In the genomic region with DNA sequence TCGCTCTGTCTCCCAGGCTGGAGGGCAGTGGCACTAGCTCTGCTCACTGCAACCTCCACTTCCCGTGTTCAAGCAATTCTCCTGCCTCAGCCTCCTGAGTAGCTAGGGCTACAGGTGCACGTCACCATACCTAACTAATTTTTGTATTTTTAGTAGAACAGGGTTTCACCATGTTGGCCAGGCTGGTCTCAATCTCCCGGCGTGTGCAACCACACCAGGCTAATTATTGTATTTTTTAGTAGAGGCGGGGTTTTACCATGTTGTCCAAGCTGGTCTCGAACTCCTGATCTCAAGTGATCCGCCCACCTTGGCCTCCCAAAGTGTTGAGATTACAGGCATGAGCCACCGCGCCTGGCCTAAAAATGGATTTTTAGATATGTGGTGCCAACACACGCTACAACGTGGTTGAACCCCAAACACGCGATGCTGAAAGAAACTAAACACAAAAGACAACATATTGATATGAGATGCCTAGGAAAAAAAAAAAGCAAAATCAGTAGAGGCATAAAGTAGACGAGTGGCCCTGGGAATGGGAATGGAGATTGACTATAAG, we compare ENCODE assay signal across 8 cellular contexts. TPM values are rescaled to one million over a fixed set of nuclear protein-coding genes. Genes with fewer than 3 reads are reported as not detected.
DNase-seq lines count a peak whose midpoint lies in the region; ATAC-seq and TF ChIP-seq lines count a peak whose summit lies in the region.
"Not testable (repeated sequence)": the region's sequence is repeated elsewhere in the genome, so short reads cannot be mapped to it uniquely, and the experiment has no call there.

No MANE protein-coding gene starts in this region.

- H3K27ac Mint-ChIP-seq in T-helper 17 cell; stimulated activated naive CD8-positive, alpha-beta T cell treated with anti-CD3 and anti-CD28 coated beads, Interleukin-15, Interleukin-2, amounts not matched to agents 100 ng/mL and 50 ng/mL, for 24 hours: not testable (repeated sequence)
- peak overlapping the region; percentile 44 for H3K27ac Mint-ChIP-seq in activated CD8-positive, alpha-beta T cell treated with anti-CD3 and anti-CD28 coated beads, Interleukin-2, amount 10 ng/mL, durations not matched to agents 7 days and 5 days
- peak overlapping the region; percentile 63 for H3K27ac Mint-ChIP-seq in dendritic cell treated with granulocyte-macrophage colony-stimulating factor and Interleukin-4, amounts not matched to agents 40 ng/mL and 50 ng/mL, for 4 days
- H3K27ac Mint-ChIP-seq in natural killer cell = peak overlapping the region in 1 of 2 donors; percentile 99

- not testable (repeated sequence) for H3K79me2 ChIP-seq in Karpas-422 (ENCODE audit: low read length)

- H3K4me1 ChIP-seq in BLaER1 (peaks cover 65% of the 10 kb centered on the region), Karpas-422 (ENCODE audit: low read length) (peaks cover 48% of the 10 kb centered on the region)

- H3K36me3 Mint-ChIP-seq in T-helper 17 cell (ENCODE audit: low read depth) = not testable (repeated sequence)
- peaks cover 23% of the 10 kb centered on the region for H3K36me3 Mint-ChIP-seq in activated CD8-positive, alpha-beta T cell treated with anti-CD3 and anti-CD28 coated beads, Interleukin-2, amount 10 ng/mL, durations not matched to agents 7 days and 5 days (ENCODE audit: low read depth)
- H3K36me3 Mint-ChIP-seq in dendritic cell treated with granulocyte-macrophage colony-stimulating factor and Interleukin-4, amounts not matched to agents 40 ng/mL and 50 ng/mL, for 4 days (ENCODE audit: low read depth) = peaks cover 22% of the 10 kb centered on the region
- peaks cover 15% of the 10 kb centered on the region for H3K36me3 Mint-ChIP-seq in natural killer cell
- H3K36me3 Mint-ChIP-seq in stimulated activated naive CD8-positive, alpha-beta T cell treated with anti-CD3 and anti-CD28 coated beads, Interleukin-15, Interleukin-2, amounts not matched to agents 100 ng/mL and 50 ng/mL, for 24 hours (ENCODE audit: low read depth) = peaks cover 14% of the 10 kb centered on the region

- peaks cover 30% of the 10 kb centered on the region; the same call in 1 of the 2 replicates for H3K9me3 ChIP-seq in BLaER1
- not testable (repeated sequence) for H3K9me3 ChIP-seq in Karpas-422 (ENCODE audit: low read length); T-helper 17 cell (ENCODE audit: control insufficient read depth, low read length, poor library complexity, severe bottlenecking)

- not testable (repeated sequence) for H3K27me3 Mint-ChIP-seq in T-helper 17 cell; activated CD8-positive, alpha-beta T cell treated with anti-CD3 and anti-CD28 coated beads, Interleukin-2, amount 10 ng/mL, durations not matched to agents 7 days and 5 days (ENCODE audit: low read depth); dendritic cell treated with granulocyte-macrophage colony-stimulating factor and Interleukin-4, amounts not matched to agents 40 ng/mL and 50 ng/mL, for 4 days; natural killer cell (ENCODE audit: low read depth in 2 of 2); stimulated activated naive CD8-positive, alpha-beta T cell treated with anti-CD3 and anti-CD28 coated beads, Interleukin-15, Interleukin-2, amounts not matched to agents 100 ng/mL and 50 ng/mL, for 24 hours

- not testable (repeated sequence) for H2AFZ ChIP-seq in Karpas-422 (ENCODE audit: low read length)

- H3K4me2 ChIP-seq in BLaER1 (peak overlapping the region; percentile 80), Karpas-422 (ENCODE audit: low read depth, low read length, poor library complexity, severe bottlenecking) (peak overlapping the region; percentile 55)

- peak overlapping the region; percentile 2; the same call in 1 of the 2 replicates for H3K27ac ChIP-seq in BLaER1
- not testable (repeated sequence) for H3K27ac ChIP-seq in Karpas-422 (ENCODE audit: low read length)

- ATAC-seq in T-helper 17 cell; activated CD8-positive, alpha-beta T cell treated with anti-CD3 and anti-CD28 coated beads, Interleukin-2, amount 10 ng/mL, durations not matched to agents 7 days and 5 days; natural killer cell: not testable (repeated sequence)

- H3K4me3 Mint-ChIP-seq in T-helper 17 cell = peak overlapping the region; percentile 52
- H3K4me3 Mint-ChIP-seq in activated CD8-positive, alpha-beta T cell treated with anti-CD3 and anti-CD28 coated beads, Interleukin-2, amount 10 ng/mL, durations not matched to agents 7 days and 5 days; dendritic cell treated with granulocyte-macrophage colony-stimulating factor and Interleukin-4, amounts not matched to agents 40 ng/mL and 50 ng/mL, for 4 days: not testable (repeated sequence)
- peak overlapping the region; percentile 57 for H3K4me3 Mint-ChIP-seq in natural killer cell
- peak overlapping the region; percentile 2 for H3K4me3 Mint-ChIP-seq in stimulated activated naive CD8-positive, alpha-beta T cell treated with anti-CD3 and anti-CD28 coated beads, Interleukin-15, Interleukin-2, amounts not matched to agents 100 ng/mL and 50 ng/mL, for 24 hours

- not testable (repeated sequence) for H4K20me1 ChIP-seq in BLaER1; Karpas-422 (ENCODE audit: insufficient read depth, low read depth, low read length)

- H3K4me1 Mint-ChIP-seq in T-helper 17 cell (peaks cover 26% of the 10 kb centered on the region), natural killer cell (peaks cover 62 to 64% of the 10 kb centered on the region in 2 donors)
- H3K4me1 Mint-ChIP-seq in activated CD8-positive, alpha-beta T cell treated with anti-CD3 and anti-CD28 coated beads, Interleukin-2, amount 10 ng/mL, durations not matched to agents 7 days and 5 days (ENCODE audit: low read depth) = peaks cover 51% of the 10 kb centered on the region
- peaks cover 61% of the 10 kb centered on the region for H3K4me1 Mint-ChIP-seq in dendritic cell treated with granulocyte-macrophage colony-stimulating factor and Interleukin-4, amounts not matched to agents 40 ng/mL and 50 ng/mL, for 4 days (ENCODE audit: low read depth)
- H3K4me1 Mint-ChIP-seq in stimulated activated naive CD8-positive, alpha-beta T cell treated with anti-CD3 and anti-CD28 coated beads, Interleukin-15, Interleukin-2, amounts not matched to agents 100 ng/mL and 50 ng/mL, for 24 hours (ENCODE audit: low read depth) = peaks cover 53% of the 10 kb centered on the region

- not testable (repeated sequence) for H3K9me2 ChIP-seq in Karpas-422 (replicated peaks; ENCODE audit: insufficient read depth, low read length)

- not testable (repeated sequence) for H3K36me3 ChIP-seq in BLaER1; Karpas-422 (ENCODE audit: insufficient read depth, low read length)

- intact Hi-C loops in dendritic cell treated with granulocyte-macrophage colony-stimulating factor and Interleukin-4, amounts not matched to agents 40 ng/mL and 50 ng/mL, for 4 days (cut with micrococcal nuclease); natural killer cell (cut with micrococcal nuclease): not testable (repeated sequence)

- not testable (repeated sequence) for H3K27me3 ChIP-seq in BLaER1; Karpas-422 (ENCODE audit: low read length)

- not testable (repeated sequence) for H3K4me3 ChIP-seq in BLaER1; GM12865 (ENCODE audit: low read depth, low read length)
- H3K4me3 ChIP-seq in Karpas-422 (ENCODE audit: low read length) = peak overlapping the region; percentile 41; the same call in 1 of the 2 replicates

- TF ChIP-seq CTCF in GM12865 (IDR thresholded peaks at IDR 0.05; ENCODE audit: insufficient read depth, low read depth, low read length, missing control alignments); natural killer cell (IDR thresholded peaks at IDR 0.05): not testable (repeated sequence)

- not testable (repeated sequence) for H3K9ac ChIP-seq in BLaER1; Karpas-422 (ENCODE audit: low read length)

- CTCF ChIA-PET in activated CD8-positive, alpha-beta T cell treated with anti-CD3 and anti-CD28 coated beads, Interleukin-2, amount 10 ng/mL, durations not matched to agents 7 days and 5 days (lab: Charles Lee) = interaction anchor here (1.1 to 1.4 kb wide), 3 partner anchors 9 to 219 kb away, joined by 4 read pairs; no protein-coding TSS in a partner anchor

- POLR2A ChIA-PET in activated CD8-positive, alpha-beta T cell treated with anti-CD3 and anti-CD28 coated beads, Interleukin-2, amount 10 ng/mL, durations not matched to agents 7 days and 5 days (lab: Charles Lee) = interaction anchor here (1.0 to 1.1 kb wide), 2 partner anchors 10 to 21 kb away, joined by 3 read pairs; no protein-coding TSS in a partner anchor

- DNase-seq in GM12865 (ENCODE audit: low read depth) = peak; percentile 59
- peak; percentile 48 for DNase-seq in Karpas-422
- DNase-seq in T-helper 17 cell; activated CD8-positive, alpha-beta T cell treated with anti-CD3 and anti-CD28 coated beads, Interleukin-2, amount 10 ng/mL, durations not matched to agents 7 days and 5 days; natural killer cell: not testable (repeated sequence)

- peaks cover 26% of the 10 kb centered on the region for H3K9me3 Mint-ChIP-seq in activated CD8-positive, alpha-beta T cell treated with anti-CD3 and anti-CD28 coated beads, Interleukin-2, amount 10 ng/mL, durations not matched to agents 7 days and 5 days (ENCODE audit: insufficient read depth)
- H3K9me3 Mint-ChIP-seq in dendritic cell treated with granulocyte-macrophage colony-stimulating factor and Interleukin-4, amounts not matched to agents 40 ng/mL and 50 ng/mL, for 4 days = peaks cover 22% of the 10 kb centered on the region
- not testable (repeated sequence) for H3K9me3 Mint-ChIP-seq in natural killer cell
- H3K9me3 Mint-ChIP-seq in stimulated activated naive CD8-positive, alpha-beta T cell treated with anti-CD3 and anti-CD28 coated beads, Interleukin-15, Interleukin-2, amounts not matched to agents 100 ng/mL and 50 ng/mL, for 24 hours = peaks cover 17% of the 10 kb centered on the region

RNA-seq across cellular contexts. Expression of gene IL21R, which starts 3.6 kb away (rescaled TPM):
- 1.9 and 2.2 TPM in 2 replicates for total RNA-seq in Karpas-422 (2014; rRNA removed; shearing (Covaris generic); ENCODE audit: low replicate concordance)
- total RNA-seq in T-helper 17 cell (10 to 100 TPM; 17.6 to 26.4 TPM), natural killer cell (10 to 100 TPM; 24.3 to 45.7 (median 26.5) TPM)
- total RNA-seq in activated CD8-positive, alpha-beta T cell treated with anti-CD3 and anti-CD28 coated beads, Interleukin-2, amount 10 ng/mL, durations not matched to agents 7 days and 5 days = 10 to 100 TPM; 23.5 to 24.2 TPM
